ENCODE assay signal across 1 cellular context in the genomic region with DNA sequence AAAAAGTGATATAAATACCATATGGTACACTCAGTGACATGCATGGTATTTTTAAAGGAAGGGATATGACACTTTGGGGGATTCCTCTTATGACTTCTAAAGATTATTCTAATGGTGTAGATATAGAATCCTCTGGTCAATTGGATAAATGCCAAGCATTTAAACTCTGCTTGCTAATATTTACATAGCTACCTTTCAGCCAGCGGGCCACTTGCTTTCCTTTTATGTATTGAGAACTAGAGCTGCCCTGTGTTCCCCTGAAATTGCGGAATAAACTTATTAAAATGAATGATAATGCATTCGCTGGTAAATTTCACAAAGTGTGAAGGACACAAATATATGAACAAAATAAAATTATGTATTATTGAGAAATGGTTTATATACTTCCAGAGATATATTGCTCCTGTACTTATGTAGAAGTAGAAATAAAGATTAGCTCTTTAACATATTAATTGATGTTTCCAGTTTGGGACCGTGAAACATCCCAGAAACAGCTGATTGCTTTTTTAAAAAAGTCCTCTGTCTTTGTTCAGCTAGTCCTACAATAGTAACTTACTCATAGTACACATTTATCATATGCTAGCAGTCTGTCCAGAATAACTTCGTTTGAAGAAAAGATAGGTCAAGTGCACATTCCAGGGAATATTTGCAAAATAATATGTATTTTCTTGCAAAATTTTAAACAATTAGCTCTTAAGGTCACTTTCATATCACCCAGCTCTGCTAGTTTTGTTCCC.
TF ChIP-seq lines count a peak whose summit lies in the region.

No MANE protein-coding gene starts in this region.

TF ChIP-seq in IMR-90, 13 proteins besides CTCF, POLR2A, EP300 and RAD21 (continued from another document):
- TF ChIP-seq, protein P1, sequence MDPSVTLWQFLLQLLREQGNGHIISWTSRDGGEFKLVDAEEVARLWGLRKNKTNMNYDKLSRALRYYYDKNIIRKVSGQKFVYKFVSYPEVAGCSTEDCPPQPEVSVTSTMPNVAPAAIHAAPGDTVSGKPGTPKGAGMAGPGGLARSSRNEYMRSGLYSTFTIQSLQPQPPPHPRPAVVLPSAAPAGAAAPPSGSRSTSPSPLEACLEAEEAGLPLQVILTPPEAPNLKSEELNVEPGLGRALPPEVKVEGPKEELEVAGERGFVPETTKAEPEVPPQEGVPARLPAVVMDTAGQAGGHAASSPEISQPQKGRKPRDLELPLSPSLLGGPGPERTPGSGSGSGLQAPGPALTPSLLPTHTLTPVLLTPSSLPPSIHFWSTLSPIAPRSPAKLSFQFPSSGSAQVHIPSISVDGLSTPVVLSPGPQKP (IDR thresholded peaks at IDR 0.05; ENCODE audit: borderline replicate concordance, low read depth, low read length) = no peak
- TF ChIP-seq, protein P2, sequence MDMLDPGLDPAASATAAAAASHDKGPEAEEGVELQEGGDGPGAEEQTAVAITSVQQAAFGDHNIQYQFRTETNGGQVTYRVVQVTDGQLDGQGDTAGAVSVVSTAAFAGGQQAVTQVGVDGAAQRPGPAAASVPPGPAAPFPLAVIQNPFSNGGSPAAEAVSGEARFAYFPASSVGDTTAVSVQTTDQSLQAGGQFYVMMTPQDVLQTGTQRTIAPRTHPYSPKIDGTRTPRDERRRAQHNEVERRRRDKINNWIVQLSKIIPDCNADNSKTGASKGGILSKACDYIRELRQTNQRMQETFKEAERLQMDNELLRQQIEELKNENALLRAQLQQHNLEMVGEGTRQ (IDR thresholded peaks at IDR 0.05; ENCODE audit: low read depth, low read length) = no peak
- TF ChIP-seq NFE2L2 (IDR thresholded peaks at IDR 0.05; ENCODE audit: low read depth, low read length) (no peak), SMC3 (IDR thresholded peaks at IDR 0.05; ENCODE audit: low read depth, low read length) (no peak)
